In genomic region chr6:155915651-155916050, GRCh38 we compare ENCODE assay signal across 28 cellular contexts.
"Had no signal": no experiment of that assay in that cellular context is flagged by ENCODE, and none has a peak within 500 bp of the region (broad histone marks: within the 10 kb centered on the region; RNA-seq: fewer than 3 reads in every experiment).

No MANE protein-coding gene starts in this region.

- H3K4me1 ChIP-seq: neural progenitor cell, parathyroid adenoma, psoas muscle, right lobe of liver, sigmoid colon, spleen, suprapubic skin, testis, tibial artery, transverse colon, upper lobe of right lung, uterus had no signal

- H3K4me2 ChIP-seq: neural progenitor cell, smooth muscle cell had no signal

- DNase-seq: natural killer cell; occipital lobe; ovary; posterior cingulate gyrus; psoas muscle; right cardiac atrium; right lobe of liver; sigmoid colon; spleen; stimulated activated CD4-positive, alpha-beta T cell treated with anti-CD3 and anti-CD28 coated beads, Interleukin-12 subunit alpha, Interleukin-12 subunit beta, amount 100 ng/mL, for 4 hours; stimulated activated CD4-positive, alpha-beta T cell treated with anti-CD3 and anti-CD28 coated beads, Interleukin-1b, Interleukin-23, amount 100 ng/mL, for 48 hours; stimulated activated CD4-positive, alpha-beta T cell treated with anti-CD3 and anti-CD28 coated beads, Interleukin-4, amount 100 ng/mL, for 1 hour; stimulated activated CD4-positive, alpha-beta T cell treated with anti-CD3 and anti-CD28 coated beads, Interleukin-4, amount 100 ng/mL, for 4 hours; stimulated activated CD8-positive, alpha-beta memory T cell treated with anti-CD3 and anti-CD28 coated beads, Interleukin-4, amount 100 ng/mL, for 48 hours; stimulated activated naive CD4-positive, alpha-beta T cell; stimulated activated naive CD8-positive, alpha-beta T cell treated with anti-CD3 and anti-CD28 coated beads, Interleukin-15, amount 100 ng/mL, for 72 hours; stimulated activated naive CD8-positive, alpha-beta T cell treated with anti-CD3 and anti-CD28 coated beads, Interleukin-15, Interleukin-2, amounts not matched to agents 100 U/mL and 50 U/mL, for 24 hours; substantia nigra; testis; tibial artery; transverse colon; upper lobe of right lung; uterus had no signal

- H3K4me3 ChIP-seq: neural progenitor cell, ovary, psoas muscle, right lobe of liver, sigmoid colon, smooth muscle cell, spleen, suprapubic skin, testis, tibial artery, transverse colon, upper lobe of right lung, uterus had no signal

- H3K27me3 ChIP-seq: neural progenitor cell, ovary, right lobe of liver, sigmoid colon, spleen, suprapubic skin, testis, tibial artery, transverse colon, upper lobe of right lung, uterus had no signal

- H3K27ac ChIP-seq: neural progenitor cell, ovary, parathyroid adenoma, psoas muscle, right lobe of liver, sigmoid colon, spleen, suprapubic skin, testis, tibial artery, transverse colon, upper lobe of right lung, uterus had no signal

- H3K9me3 ChIP-seq: ovary, psoas muscle, right lobe of liver, sigmoid colon, suprapubic skin, testis, tibial artery, transverse colon, upper lobe of right lung, uterus had no signal

- H3K36me3 ChIP-seq: neural progenitor cell, ovary, right lobe of liver, sigmoid colon, spleen, suprapubic skin, tibial artery, transverse colon, upper lobe of right lung, uterus had no signal

- H3K9ac ChIP-seq: neural progenitor cell, parathyroid adenoma had no signal

- ATAC-seq: natural killer cell; psoas muscle; right cardiac atrium; right lobe of liver; stimulated activated memory B cell treated with anti-CD40 and anti-IgM and Interleukin-4, amounts not matched to agents 10 μg/mL and 1 μg/mL and 100 μg/mL, for 72 hours; stimulated activated naive CD8-positive, alpha-beta T cell treated with anti-CD3 and anti-CD28 coated beads, Interleukin-15, amount 100 ng/mL, for 72 hours; stimulated activated naive CD8-positive, alpha-beta T cell treated with anti-CD3 and anti-CD28 coated beads, Interleukin-15, Interleukin-2, amounts not matched to agents 100 U/mL and 50 U/mL, for 24 hours; upper lobe of right lung had no signal

- H2AFZ ChIP-seq: neural progenitor cell, parathyroid adenoma had no signal

- H3K79me2 ChIP-seq: parathyroid adenoma had no signal
